ENCODE assay signal across 31 cellular contexts in genomic region chr4:41496980-41497379, GRCh38. TPM values are rescaled to one million over a fixed set of nuclear protein-coding genes. Genes with fewer than 3 reads are reported as not detected.
"Had no signal": no experiment of that assay in that cellular context is flagged by ENCODE, and none has a peak within 500 bp of the region (broad histone marks: within the 10 kb centered on the region; RNA-seq: fewer than 3 reads in every experiment).

No MANE protein-coding gene starts in this region.

- H3K36me3 ChIP-seq: neutrophil, pancreas, right lobe of liver, sigmoid colon, stomach, tibial artery, transverse colon, uterus had no signal

- H3K4me3 Mint-ChIP-seq: naive thymus-derived CD4-positive, alpha-beta T cell; natural killer cell treated with Interleukin-12 subunit alpha and Interleukin-12 subunit beta and Interleukin-15 and Interleukin-18, amount 100 ng/mL, for 72 hours; nephron progenitor cell; neural crest cell; stimulated activated effector memory CD8-positive, alpha-beta T cell treated with anti-CD3 and anti-CD28 coated beads, Interleukin-12 subunit alpha, Interleukin-12 subunit beta, amount 100 ng/mL, for 72 hours; stimulated activated naive B cell treated with anti-CD40 and anti-IgM and Interleukin-4, amounts not matched to agents 10 μg/mL and 1 μg/mL and 100 μg/mL, for 72 hours; stimulated activated naive CD8-positive, alpha-beta T cell treated with anti-CD3 and anti-CD28 coated beads, Interleukin-15, Interleukin-2, amounts not matched to agents 100 ng/mL and 50 ng/mL, for 24 hours; type B pancreatic cell had no signal

- ATAC-seq: naive thymus-derived CD4-positive, alpha-beta T cell; natural killer cell treated with Interleukin-12 subunit alpha and Interleukin-12 subunit beta and Interleukin-15 and Interleukin-18, amount 100 ng/mL, for 72 hours; pancreas; psoas muscle; right lobe of liver; stimulated activated effector memory CD8-positive, alpha-beta T cell treated with anti-CD3 and anti-CD28 coated beads, Interleukin-12 subunit alpha, Interleukin-12 subunit beta, amount 100 ng/mL, for 72 hours; stimulated activated naive B cell treated with anti-CD40 and anti-IgM and Interleukin-4, amounts not matched to agents 10 μg/mL and 1 μg/mL and 100 μg/mL, for 72 hours; upper lobe of right lung had no signal

- H3K27ac Mint-ChIP-seq: naive thymus-derived CD4-positive, alpha-beta T cell; natural killer cell treated with Interleukin-12 subunit alpha and Interleukin-12 subunit beta and Interleukin-15 and Interleukin-18, amount 100 ng/mL, for 72 hours; nephron progenitor cell; progenitor cell of endocrine pancreas; stimulated activated effector memory CD8-positive, alpha-beta T cell treated with anti-CD3 and anti-CD28 coated beads, Interleukin-12 subunit alpha, Interleukin-12 subunit beta, amount 100 ng/mL, for 72 hours; stimulated activated naive B cell treated with anti-CD40 and anti-IgM and Interleukin-4, amounts not matched to agents 10 μg/mL and 1 μg/mL and 100 μg/mL, for 72 hours; stimulated activated naive CD8-positive, alpha-beta T cell treated with anti-CD3 and anti-CD28 coated beads, Interleukin-15, Interleukin-2, amounts not matched to agents 100 ng/mL and 50 ng/mL, for 24 hours; type B pancreatic cell had no signal

- H3K27me3 ChIP-seq: neutrophil, pancreas, right atrium auricular region, right lobe of liver, sigmoid colon, stomach, suprapubic skin, testis, tibial artery, transverse colon, upper lobe of right lung, uterus had no signal

- DNase-seq: naive thymus-derived CD4-positive, alpha-beta T cell; nephron progenitor cell; nucleus accumbens; pancreas; posterior cingulate gyrus; psoas muscle; retina; right lobe of liver; sigmoid colon; small intestine; stimulated activated CD4-positive, alpha-beta T cell treated with anti-CD3 and anti-CD28 coated beads, Interleukin-15, amount 100 ng/mL, for 24 hours; stimulated activated CD4-positive, alpha-beta T cell treated with anti-CD3 and anti-CD28 coated beads, Interleukin-2, amount 100 ng/mL, for 24 hours; stimulated activated CD4-positive, alpha-beta T cell treated with anti-CD3 and anti-CD28 coated beads, Interleukin-2, amount 100 ng/mL, for 48 hours; stimulated activated CD4-positive, alpha-beta T cell treated with anti-CD3 and anti-CD28 coated beads, Interleukin-4, amount 100 ng/mL, for 24 hours; stimulated activated naive B cell treated with anti-CD40 and anti-IgM and Interleukin-4, amounts not matched to agents 10 μg/mL and 1 μg/mL and 100 μg/mL, for 72 hours; stimulated activated naive CD4-positive, alpha-beta T cell treated with Interleukin-2 at 50 U/mL for 16 hours; stomach; testis; tibial artery; transverse colon; upper lobe of right lung; uterus had no signal

- H3K4me3 ChIP-seq: pancreas, psoas muscle, right atrium auricular region, right lobe of liver, sigmoid colon, stomach, suprapubic skin, testis, tibial artery, transverse colon, upper lobe of right lung, uterus had no signal

- H3K9me3 Mint-ChIP-seq: stimulated activated naive CD8-positive, alpha-beta T cell treated with anti-CD3 and anti-CD28 coated beads, Interleukin-15, Interleukin-2, amounts not matched to agents 100 ng/mL and 50 ng/mL, for 24 hours had no signal

- H3K4me1 Mint-ChIP-seq: naive thymus-derived CD4-positive, alpha-beta T cell; neural crest cell; stimulated activated effector memory CD8-positive, alpha-beta T cell treated with anti-CD3 and anti-CD28 coated beads, Interleukin-12 subunit alpha, Interleukin-12 subunit beta, amount 100 ng/mL, for 72 hours; stimulated activated naive B cell treated with anti-CD40 and anti-IgM and Interleukin-4, amounts not matched to agents 10 μg/mL and 1 μg/mL and 100 μg/mL, for 72 hours had no signal

- H3K9me3 ChIP-seq: neutrophil, pancreas, psoas muscle, right atrium auricular region, right lobe of liver, sigmoid colon, stomach, suprapubic skin, testis, tibial artery, transverse colon, upper lobe of right lung, uterus had no signal

- H3K27me3 Mint-ChIP-seq: natural killer cell treated with Interleukin-12 subunit alpha and Interleukin-12 subunit beta and Interleukin-15 and Interleukin-18, amount 100 ng/mL, for 72 hours; progenitor cell of endocrine pancreas; stimulated activated naive CD8-positive, alpha-beta T cell treated with anti-CD3 and anti-CD28 coated beads, Interleukin-15, Interleukin-2, amounts not matched to agents 100 ng/mL and 50 ng/mL, for 24 hours; type B pancreatic cell had no signal

- H3K4me1 ChIP-seq: pancreas, right atrium auricular region, right lobe of liver, sigmoid colon, stomach, suprapubic skin, testis, tibial artery, transverse colon, upper lobe of right lung, uterus had no signal

- H3K36me3 Mint-ChIP-seq: naive thymus-derived CD4-positive, alpha-beta T cell; natural killer cell treated with Interleukin-12 subunit alpha and Interleukin-12 subunit beta and Interleukin-15 and Interleukin-18, amount 100 ng/mL, for 72 hours; stimulated activated effector memory CD8-positive, alpha-beta T cell treated with anti-CD3 and anti-CD28 coated beads, Interleukin-12 subunit alpha, Interleukin-12 subunit beta, amount 100 ng/mL, for 72 hours; stimulated activated naive B cell treated with anti-CD40 and anti-IgM and Interleukin-4, amounts not matched to agents 10 μg/mL and 1 μg/mL and 100 μg/mL, for 72 hours had no signal

RNA-seq across cellular contexts. Expression of gene LIMCH1, which starts 41.0 kb away (rescaled TPM):
- total RNA-seq: natural killer cell treated with Interleukin-12 subunit alpha and Interleukin-12 subunit beta and Interleukin-15 and Interleukin-18, amount 100 ng/mL, for 72 hours had no signal
- polyA plus RNA-seq: naive thymus-derived CD4-positive, alpha-beta T cell had no signal
